In genomic region chr19:51472607-51473006, GRCh38 we compare ENCODE assay signal across 17 cellular contexts. TPM values are rescaled to one million over a fixed set of nuclear protein-coding genes. Genes with fewer than 3 reads are reported as not detected.
"Had no signal": no experiment of that assay in that cellular context is flagged by ENCODE, and none has a peak within 500 bp of the region (broad histone marks: within the 10 kb centered on the region; RNA-seq: fewer than 3 reads in every experiment).

No MANE protein-coding gene starts in this region.

- H3K27ac ChIP-seq: dorsolateral prefrontal cortex, heart left ventricle, pancreas, suprapubic skin, thyroid gland had no signal

- H3K36me3 Mint-ChIP-seq: naive B cell, type B pancreatic cell had no signal

- H3K36me3 ChIP-seq: heart left ventricle, pancreas, suprapubic skin, thyroid gland had no signal

- H3K4me3 Mint-ChIP-seq: naive B cell, nephron, type B pancreatic cell had no signal

- H3K27ac Mint-ChIP-seq: nephron, progenitor cell of endocrine pancreas, type B pancreatic cell had no signal

- H3K9me3 Mint-ChIP-seq: type B pancreatic cell had no signal

- H3K4me3 ChIP-seq: dorsolateral prefrontal cortex, heart left ventricle, pancreas, suprapubic skin, thyroid gland had no signal

- H3K9me3 ChIP-seq: heart left ventricle, pancreas, suprapubic skin, thyroid gland had no signal

- H3K27me3 ChIP-seq: thyroid gland had no signal

- H3K4me1 ChIP-seq: pancreas, suprapubic skin, thyroid gland had no signal

- H3K4me1 Mint-ChIP-seq: nephron had no signal

RNA-seq across cellular contexts. Expression of gene CEACAM18, which starts 5.7 kb away (rescaled TPM):
- total RNA-seq: dorsolateral prefrontal cortex, esophagus mucosa, fibroblast of lung, frontal cortex, glomerular endothelial cell, heart left ventricle, liver, lung microvascular endothelial cell, occipital lobe, pancreas, progenitor cell of endocrine pancreas, right cardiac atrium, suprapubic skin, thyroid gland had no signal

RNA-seq across cellular contexts. Expression of gene SIGLEC8, which starts 14.4 kb away (rescaled TPM):
- total RNA-seq: esophagus mucosa, fibroblast of lung, glomerular endothelial cell, lung microvascular endothelial cell, progenitor cell of endocrine pancreas, right cardiac atrium had no signal

RNA-seq across cellular contexts. Expression of gene SIGLEC12, which starts 29.0 kb away (rescaled TPM):
- total RNA-seq: esophagus mucosa, fibroblast of lung, frontal cortex, glomerular endothelial cell, lung microvascular endothelial cell, occipital lobe, progenitor cell of endocrine pancreas, suprapubic skin had no signal

RNA-seq across cellular contexts. Expression of gene SIGLEC10, which starts 55.2 kb away (rescaled TPM):
- total RNA-seq: fibroblast of lung, glomerular endothelial cell, lung microvascular endothelial cell, progenitor cell of endocrine pancreas had no signal

RNA-seq across cellular contexts. Expression of gene SIGLEC6, which starts 58.9 kb away (rescaled TPM):
- total RNA-seq: fibroblast of lung, frontal cortex, glomerular endothelial cell, lung microvascular endothelial cell, occipital lobe, progenitor cell of endocrine pancreas, thyroid gland had no signal
